In the genomic region with DNA sequence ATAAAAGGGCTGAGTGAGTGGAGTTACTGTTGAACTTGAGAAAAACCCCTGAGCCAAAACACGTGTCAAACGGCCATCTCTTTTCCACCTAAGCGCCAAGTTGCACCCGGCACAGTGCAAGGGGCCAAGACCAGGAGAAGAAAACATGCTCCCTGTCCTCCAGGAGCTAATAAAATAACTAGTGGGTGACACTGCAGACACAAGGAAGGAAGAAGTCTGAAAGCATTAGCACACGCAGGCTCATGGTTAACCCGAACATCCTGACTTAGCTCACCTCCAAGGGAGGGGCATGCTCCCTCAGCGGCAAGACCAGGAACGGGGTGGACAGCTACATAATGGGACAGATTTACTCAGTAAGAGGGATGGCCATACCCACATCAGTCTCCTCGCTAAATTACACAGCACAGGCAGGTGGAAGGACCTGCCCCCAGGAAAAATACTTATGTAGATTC, we compare ENCODE assay signal across 14 cellular contexts.
DNase-seq lines count a peak whose midpoint lies in the region; ATAC-seq, FAIRE-seq and TF ChIP-seq lines count a peak whose summit lies in the region.
"Had no signal": no experiment of that assay in that cellular context is flagged by ENCODE, and none has a peak within 500 bp of the region (broad histone marks: within the 10 kb centered on the region; RNA-seq: fewer than 3 reads in every experiment).

No MANE protein-coding gene starts in this region.

- H3K27ac Mint-ChIP-seq in MCF 10A (ENCODE audit: low read depth, unreplicated experiment), result peak overlapping the region; percentile 13

- no peak overlapping the region for H2AFZ ChIP-seq in mammary epithelial cell (ENCODE audit: low read depth, low read length)

- no peaks in the 10 kb centered on the region for H4K20me1 ChIP-seq in mammary epithelial cell (ENCODE audit: insufficient read depth, low read length)

- BruUV-seq in MCF 10A (replicated peaks; lab: Mats Ljungman, UMichigan) (no TSS peak), mammary epithelial cell (replicated peaks; lab: Mats Ljungman, UMichigan) (no TSS peak)

- H3K27me3 Mint-ChIP-seq in MCF 10A (ENCODE audit: insufficient read depth, unreplicated experiment), result no peaks in the 10 kb centered on the region
- no peaks in the 10 kb centered on the region for H3K27me3 Mint-ChIP-seq in activated T-cell treated with anti-CD3 and anti-CD28 coated beads, Interleukin-2, amount 50 U/mL, for 4 hours (ENCODE audit: low read depth)

- no peak overlapping the region for H3K27ac ChIP-seq in mammary epithelial cell (ENCODE audit: insufficient read depth, low read depth, low read length)
- H3K27ac ChIP-seq in mesodermal cell (ENCODE audit: low read depth, low read length, severe bottlenecking), result peak overlapping the region; percentile 88
- H3K27ac ChIP-seq: coronary artery had no signal

- no peak overlapping the region for H3K9ac ChIP-seq in mammary epithelial cell (ENCODE audit: insufficient read depth, low read length)

- ATAC-seq in activated T-cell treated with anti-CD3 and anti-CD28 coated beads, Interleukin-2, amount 50 U/mL, for 4 hours, result peak; percentile 54 to 57
- ATAC-seq in HG02623 (IDR thresholded peaks at IDR 0.05; ENCODE audit: unreplicated experiment), result no peak

- peaks cover 18% of the 10 kb centered on the region for H3K79me2 ChIP-seq in mammary epithelial cell (ENCODE audit: insufficient read depth, low read length)

- no peak for TF ChIP-seq CTCF in MCF 10A (IDR thresholded peaks at IDR 0.05; ENCODE audit: unreplicated experiment)
- no peak for TF ChIP-seq CTCF in mammary epithelial cell (conservative IDR thresholded peaks at IDR 0.05 in 1 of 2, IDR thresholded peaks at IDR 0.05 in 1 of 2; ENCODE audit: extremely low read depth in 1 of 2, insufficient read depth in 1 of 2, low read depth in 1 of 2, low read length in 2 of 2)
- TF ChIP-seq CTCF in D721Med (IDR thresholded peaks at IDR 0.05; ENCODE audit: insufficient read depth, missing control alignments), result no peak

- H3K9me3 Mint-ChIP-seq in MCF 10A (ENCODE audit: unreplicated experiment), result no peaks in the 10 kb centered on the region
- no peaks in the 10 kb centered on the region for H3K9me3 Mint-ChIP-seq in activated T-cell treated with anti-CD3 and anti-CD28 coated beads, Interleukin-2, amount 50 U/mL, for 4 hours

- peaks cover 2% of the 10 kb centered on the region for H3K36me3 ChIP-seq in mammary epithelial cell (ENCODE audit: insufficient read depth, low read length)
- peaks cover 8% of the 10 kb centered on the region for H3K36me3 ChIP-seq in mesodermal cell (ENCODE audit: control insufficient read depth, insufficient read depth, low read length)

- H3K27me3 ChIP-seq in mammary epithelial cell (ENCODE audit: insufficient read depth, low read length), result no peaks in the 10 kb centered on the region
- H3K27me3 ChIP-seq: heart right ventricle had no signal

- H3K4me3 Mint-ChIP-seq in MCF 10A (ENCODE audit: unreplicated experiment), result no peak overlapping the region
- H3K4me3 Mint-ChIP-seq in activated T-cell treated with anti-CD3 and anti-CD28 coated beads, Interleukin-2, amount 50 U/mL, for 4 hours, result peak overlapping the region; percentile 73

- H3K4me3 ChIP-seq in mammary epithelial cell (replicated peaks in 1 of 3; ENCODE audit: insufficient read depth in 1 of 3, low read depth in 2 of 3, low read length in 3 of 3), result no peak overlapping the region
- H3K4me3 ChIP-seq in mesodermal cell (ENCODE audit: extremely low read depth, insufficient read depth, low read length, poor library complexity, severe bottlenecking), result no peak overlapping the region
- H3K4me3 ChIP-seq: heart right ventricle had no signal

- WGBS in mammary epithelial cell (ENCODE audit: low coverage, missing lambda C conversion rate), result 98% methylated on average over 9 of the region's 9 CpGs
- 91 to 100% methylated on average over 4 to 5 of the region's 9 CpGs for whole genome bisulfite sequencing in mesodermal cell (ENCODE audit: insufficient coverage in 2 of 2), 2 experiments

- FAIRE-seq in D721Med (lab: Jason Lieb, UNC), result no peak
- FAIRE-seq: H1 had no signal

- intact Hi-C loops in MCF 10A (cut with micrococcal nuclease) (no loop called here), mammary epithelial cell (cut with micrococcal nuclease) (no loop called here)

- dilution Hi-C loops in mammary epithelial cell (cut with HindIII; ENCODE audit: low sequenced_read_pairs), result no loop called here

- peaks cover 11% of the 10 kb centered on the region for H3K4me1 Mint-ChIP-seq in MCF 10A (ENCODE audit: insufficient read depth, unreplicated experiment)
- H3K4me1 Mint-ChIP-seq in activated T-cell treated with anti-CD3 and anti-CD28 coated beads, Interleukin-2, amount 50 U/mL, for 4 hours (ENCODE audit: low read depth), result peaks cover 95% of the 10 kb centered on the region

- POLR2A ChIA-PET in MCF 10A (lab: Yijun Ruan, JAX), result interaction anchor here (1.8 kb wide), 1 partner anchor 29 kb away, joined by 8 read pairs; no protein-coding TSS in a partner anchor

- H3K4me1 ChIP-seq in mammary epithelial cell (ENCODE audit: insufficient read depth, low read length), result peaks cover 9% of the 10 kb centered on the region
- peaks cover 45% of the 10 kb centered on the region for H3K4me1 ChIP-seq in mesodermal cell (ENCODE audit: control insufficient read depth, insufficient read depth, low read length, poor library complexity, severe bottlenecking)

- CTCF ChIA-PET in MCF 10A (lab: Yijun Ruan, JAX), result interaction anchor here (0.8 kb wide), 1 partner anchor 28 kb away, joined by 4 read pairs; no protein-coding TSS in a partner anchor
- CTCF ChIA-PET in mammary epithelial cell (lab: Charles Lee; ENCODE audit: low non-redundant PET), result no interaction called here

- no peak overlapping the region for H3K4me2 ChIP-seq in mammary epithelial cell (ENCODE audit: insufficient read depth, low read depth, low read length)

- no peak for DNase-seq in MCF 10A (ENCODE audit: unreplicated experiment)
- no peak for DNase-seq in mammary epithelial cell
- peak; percentile 30 for DNase-seq in activated T-cell treated with anti-CD3 and anti-CD28 coated beads, Interleukin-2, amount 50 U/mL, for 4 hours
- DNase-seq in CD1c-positive myeloid dendritic cell (ENCODE audit: extremely low spot score), result no peak
- no peak for DNase-seq in D721Med (ENCODE audit: insufficient read length, low spot score)
- DNase-seq in H4 (ENCODE audit: low spot score), result no peak
- DNase-seq: activated CD8-positive, alpha-beta memory T cell treated with anti-CD3 and anti-CD28 coated beads for 24 hours; heart right ventricle; NCI-H2029; RPMI8226 had no signal

- in situ Hi-C loops in mammary epithelial cell (cut with MboI; ENCODE audit: low sequenced_read_pairs in 2 of 2), result no loop called here

- H3K9me3 ChIP-seq in mammary epithelial cell (replicated peaks; ENCODE audit: insufficient read depth, low read length) (no peaks in the 10 kb centered on the region), mesodermal cell (ENCODE audit: control insufficient read depth, low read length) (no peaks in the 10 kb centered on the region)
- H3K9me3 ChIP-seq: heart right ventricle had no signal

- peaks cover 5% of the 10 kb centered on the region for H3K36me3 Mint-ChIP-seq in MCF 10A (ENCODE audit: insufficient read depth, unreplicated experiment)
- H3K36me3 Mint-ChIP-seq in activated T-cell treated with anti-CD3 and anti-CD28 coated beads, Interleukin-2, amount 50 U/mL, for 4 hours (ENCODE audit: insufficient read depth), result peaks cover 18% of the 10 kb centered on the region
